27 cellular contexts compared by ENCODE assay signal in genomic region chr21:41739011-41739410, GRCh38. TPM values are rescaled to one million over a fixed set of nuclear protein-coding genes. Genes with fewer than 3 reads are reported as not detected.
"Had no signal": no experiment of that assay in that cellular context is flagged by ENCODE, and none has a peak within 500 bp of the region (broad histone marks: within the 10 kb centered on the region; RNA-seq: fewer than 3 reads in every experiment).

No MANE protein-coding gene starts in this region.

- H3K4me1 ChIP-seq: colonic mucosa, esophagus muscularis mucosa, foreskin keratinocyte, gastroesophageal sphincter, heart left ventricle, left lung had no signal

- H3K9me3 Mint-ChIP-seq: effector memory CD8-positive, alpha-beta T cell had no signal

- H3K27me3 ChIP-seq: colonic mucosa, foreskin keratinocyte, hepatocyte had no signal

- H3K27ac Mint-ChIP-seq: dendritic cell treated with granulocyte-macrophage colony-stimulating factor and Interleukin-4, amounts not matched to agents 40 ng/mL and 50 ng/mL, for 4 days; effector memory CD8-positive, alpha-beta T cell; endodermal cell; memory B cell; naive thymus-derived CD4-positive, alpha-beta T cell had no signal

- H3K27ac ChIP-seq: colonic mucosa, esophagus muscularis mucosa, foreskin keratinocyte, gastroesophageal sphincter, heart left ventricle, hepatocyte, left lung had no signal

- ATAC-seq: effector memory CD8-positive, alpha-beta T cell; foreskin keratinocyte; gastroesophageal sphincter; heart left ventricle; left cardiac atrium; left lung; left ventricle myocardium superior; naive thymus-derived CD4-positive, alpha-beta T cell had no signal

- H3K4me2 ChIP-seq: hepatocyte had no signal

- H3K4me3 Mint-ChIP-seq: dendritic cell treated with granulocyte-macrophage colony-stimulating factor and Interleukin-4, amounts not matched to agents 40 ng/mL and 50 ng/mL, for 4 days; effector memory CD8-positive, alpha-beta T cell; endodermal cell; memory B cell; naive thymus-derived CD4-positive, alpha-beta T cell had no signal

- H3K4me1 Mint-ChIP-seq: endodermal cell; memory B cell; naive thymus-derived CD4-positive, alpha-beta T cell had no signal

- H3K36me3 ChIP-seq: colonic mucosa, esophagus muscularis mucosa, gastroesophageal sphincter, heart left ventricle had no signal

- FAIRE-seq: endometrium, endothelial cell of umbilical vein, frontal cortex, islet of Langerhans had no signal

- H3K4me3 ChIP-seq: colonic mucosa, esophagus muscularis mucosa, gastroesophageal sphincter, heart left ventricle, hepatocyte, left lung, lung had no signal

- H3K36me3 Mint-ChIP-seq: memory B cell had no signal

- H2AFZ ChIP-seq: hepatocyte had no signal

- H3K9me3 ChIP-seq: colonic mucosa had no signal

- DNase-seq: colonic mucosa; cortex of kidney; effector CD8-positive, alpha-beta T cell; effector memory CD8-positive, alpha-beta T cell; endodermal cell; foreskin keratinocyte; heart left ventricle; hypothalamus; left cardiac atrium; left lung; left ventricle myocardium superior; mammary epithelial cell; mesendoderm; midbrain; naive thymus-derived CD4-positive, alpha-beta T cell had no signal

RNA-seq across cellular contexts. Expression of gene RIPK4, which starts 27.8 kb away (rescaled TPM):
- total RNA-seq: endothelial cell of umbilical vein, fibroblast of villous mesenchyme, frontal cortex had no signal
- polyA plus RNA-seq: endothelial cell of umbilical vein, fibroblast of lung had no signal
